In genomic region chr16:48359983-48360382, GRCh38 we compare ENCODE assay signal across 28 cellular contexts.
"Had no signal": no experiment of that assay in that cellular context is flagged by ENCODE, and none has a peak within 500 bp of the region (broad histone marks: within the 10 kb centered on the region; RNA-seq: fewer than 3 reads in every experiment).

No MANE protein-coding gene starts in this region.

- H3K27ac Mint-ChIP-seq: immature natural killer cell; nephron; neural progenitor cell; stimulated activated effector memory CD8-positive, alpha-beta T cell treated with anti-CD3 and anti-CD28 coated beads, Interleukin-12 subunit alpha, Interleukin-12 subunit beta, amount 100 ng/mL, for 72 hours had no signal

- H3K27me3 Mint-ChIP-seq: dendritic cell treated with granulocyte-macrophage colony-stimulating factor and Interleukin-4, amounts not matched to agents 40 ng/mL and 50 ng/mL, for 4 days; naive thymus-derived CD4-positive, alpha-beta T cell had no signal

- ATAC-seq: foreskin keratinocyte; gastroesophageal sphincter; left colon; left ventricle myocardium superior; lower lobe of right lung; naive thymus-derived CD4-positive, alpha-beta T cell; sciatic nerve; stimulated activated effector memory CD8-positive, alpha-beta T cell treated with anti-CD3 and anti-CD28 coated beads, Interleukin-12 subunit alpha, Interleukin-12 subunit beta, amount 100 ng/mL, for 72 hours had no signal

- H3K4me3 Mint-ChIP-seq: dendritic cell treated with granulocyte-macrophage colony-stimulating factor and Interleukin-4, amounts not matched to agents 40 ng/mL and 50 ng/mL, for 4 days; immature natural killer cell; naive thymus-derived CD4-positive, alpha-beta T cell; nephron; neural progenitor cell; stimulated activated effector memory CD8-positive, alpha-beta T cell treated with anti-CD3 and anti-CD28 coated beads, Interleukin-12 subunit alpha, Interleukin-12 subunit beta, amount 100 ng/mL, for 72 hours had no signal

- H3K9me3 Mint-ChIP-seq: dendritic cell treated with granulocyte-macrophage colony-stimulating factor and Interleukin-4, amounts not matched to agents 40 ng/mL and 50 ng/mL, for 4 days; immature natural killer cell; naive thymus-derived CD4-positive, alpha-beta T cell; nephron; neural progenitor cell; stimulated activated effector memory CD8-positive, alpha-beta T cell treated with anti-CD3 and anti-CD28 coated beads, Interleukin-12 subunit alpha, Interleukin-12 subunit beta, amount 100 ng/mL, for 72 hours had no signal

- H3K36me3 Mint-ChIP-seq: immature natural killer cell had no signal

- DNase-seq: colonic mucosa; effector CD8-positive, alpha-beta T cell; foreskin keratinocyte; glutamatergic neuron; hypothalamus; immature natural killer cell; islet precursor cell; kidney glomerular epithelial cell; left colon; left ventricle myocardium superior; lower lobe of right lung; midbrain; naive thymus-derived CD4-positive, alpha-beta T cell; stimulated activated CD4-positive, alpha-beta T cell treated with anti-CD3 and anti-CD28 coated beads, Interleukin-12 subunit alpha, Interleukin-12 subunit beta, amount 100 ng/mL, for 4 hours; stimulated activated CD4-positive, alpha-beta T cell treated with anti-CD3 and anti-CD28 coated beads, Interleukin-2, amount 100 ng/mL, for 24 hours; stimulated activated CD4-positive, alpha-beta T cell treated with anti-CD3 and anti-CD28 coated beads, Interleukin-4, amount 100 ng/mL, for 24 hours; stimulated activated naive CD4-positive, alpha-beta T cell treated with Interleukin-2 at 50 U/mL for 16 hours; stomach; substantia nigra; testis; tibial artery; upper lobe of left lung had no signal
